In the genomic region with DNA sequence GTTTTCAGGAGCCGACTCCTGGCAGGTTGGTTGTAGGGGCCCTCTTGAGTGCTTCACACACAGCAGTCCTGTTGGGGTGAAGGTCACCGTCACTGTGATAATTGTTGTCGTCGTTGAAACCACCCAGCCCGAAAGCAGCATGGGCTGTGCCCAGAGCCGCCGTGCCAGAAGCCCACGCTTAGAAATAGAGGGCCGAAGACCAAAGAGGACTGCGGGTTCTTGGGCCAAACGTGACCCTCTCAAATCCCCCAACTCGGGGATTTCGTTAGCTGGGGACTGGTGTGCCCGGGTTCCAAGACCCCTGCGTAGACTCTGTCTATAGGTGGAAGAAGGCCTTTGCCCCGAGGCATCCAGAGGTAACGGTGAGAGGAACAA, we compare ENCODE assay signal across 9 cellular contexts. TPM values are rescaled to one million over a fixed set of nuclear protein-coding genes. Genes with fewer than 3 reads are reported as not detected.
A peak's percentile ranks its signal among the peaks of the same experiment; 100 is the strongest.
DNase-seq lines count a peak whose midpoint lies in the region; ATAC-seq, FAIRE-seq and TF ChIP-seq lines count a peak whose summit lies in the region.
"Had no signal": no experiment of that assay in that cellular context is flagged by ENCODE, and none has a peak within 500 bp of the region (broad histone marks: within the 10 kb centered on the region; RNA-seq: fewer than 3 reads in every experiment).

No MANE protein-coding gene starts in this region.

- no peak overlapping the region for H3K23ac ChIP-seq in H1 (ENCODE audit: insufficient read length)

- TF ChIP-seq EP300 in H1 (IDR thresholded peaks at IDR 0.05; ENCODE audit: borderline replicate concordance in 1 of 2, low read depth in 2 of 2, low read length in 2 of 2): no peak

- H2AFZ ChIP-seq in MM.1S (ENCODE audit: low read length) (peak overlapping the region; percentile 100), H1 (ENCODE audit: low read length) (no peak overlapping the region; the same call in 1 of the 2 replicates), neural progenitor cell (replicated peaks) (peak overlapping the region; percentile 99)

- H3K27me3 ChIP-seq in BJ (ENCODE audit: control insufficient read depth, insufficient read depth, low read length) (no peaks in the 10 kb centered on the region), MM.1S (replicated peaks; ENCODE audit: insufficient read depth, low read length) (no peaks in the 10 kb centered on the region), H1 (replicated peaks in 1 of 4; ENCODE audit: control insufficient read depth in 3 of 4, extremely low read depth in 1 of 4, insufficient read depth in 3 of 4, low read length in 3 of 4) (peaks cover 0 to 8% (median 5%) of the 10 kb centered on the region in 4 experiments; a peak in 6 of 7 replicates), neural progenitor cell (peaks cover 19% of the 10 kb centered on the region)

- H3K36me3 Mint-ChIP-seq in neural progenitor cell: no peaks in the 10 kb centered on the region

- no peaks in the 10 kb centered on the region; the same call in 1 of the 2 replicates for H3K23me2 ChIP-seq in H1 (ENCODE audit: low read depth, low read length)

- H3K4me3 Mint-ChIP-seq in neural progenitor cell: peak overlapping the region; percentile 23

- no peak for TF ChIP-seq POLR2A in H1 (IDR thresholded peaks at IDR 0.05; ENCODE audit: control extremely low read depth in 1 of 2, low read depth in 2 of 2, low read length in 2 of 2)

- H3K4me2 ChIP-seq in MM.1S (ENCODE audit: low read depth, low read length): peak overlapping the region; percentile 82; the same call in 1 of the 2 replicates
- H3K4me2 ChIP-seq in H1 (ENCODE audit: insufficient read depth in 1 of 2, low read depth in 2 of 2, low read length in 2 of 2): peak overlapping the region; percentile 45 to 66
- peak overlapping the region; percentile 82 for H3K4me2 ChIP-seq in neural progenitor cell

- H3K9me3 ChIP-seq in MM.1S (replicated peaks; ENCODE audit: insufficient read depth, low read length) (no peaks in the 10 kb centered on the region), H1 (ENCODE audit: insufficient read depth in 2 of 2, low read depth in 1 of 2, low read length in 1 of 2) (no peaks in the 10 kb centered on the region), neural progenitor cell (ENCODE audit: low read depth) (no peaks in the 10 kb centered on the region)

- no peak for TF ChIP-seq CTCF in BJ (IDR thresholded peaks at IDR 0.05; ENCODE audit: insufficient read depth, low read depth, low read length)
- no peak for TF ChIP-seq CTCF in MM.1S (IDR thresholded peaks at IDR 0.05; ENCODE audit: low read length)
- TF ChIP-seq CTCF in H1 (IDR thresholded peaks at IDR 0.05; ENCODE audit: control extremely low read depth in 1 of 3, insufficient read depth in 1 of 3, low read depth in 1 of 3, low read length in 3 of 3): no peak
- TF ChIP-seq CTCF in neural progenitor cell (IDR thresholded peaks at IDR 0.05): no peak

- H4K20me1 ChIP-seq in MM.1S (ENCODE audit: insufficient read depth, low read length): no peaks in the 10 kb centered on the region
- no peaks in the 10 kb centered on the region for H4K20me1 ChIP-seq in H1 (replicated peaks in 1 of 2; ENCODE audit: control insufficient read depth in 1 of 2, insufficient read depth in 2 of 2, low read length in 2 of 2)
- no peaks in the 10 kb centered on the region for H4K20me1 ChIP-seq in neural progenitor cell (ENCODE audit: low read depth)

- no peak overlapping the region for H3K14ac ChIP-seq in H1 (ENCODE audit: insufficient read length)

- no peak overlapping the region for H2BK12ac ChIP-seq in H1 (ENCODE audit: low read depth, low read length)

- POLR2A ChIA-PET in BJ (lab: Charles Lee) (no interaction called here), H1 (lab: Charles Lee; ENCODE audit: partially characterized antibody) (interaction anchor here (1.0 to 3.5 kb wide), 3 partner anchors 11 to 253 kb away, joined by 9 to 18 read pairs (median 12); partner anchors contain the start of genes ASB7 and LINS1)

- no peak overlapping the region for H2AK5ac ChIP-seq in H1 (ENCODE audit: low read depth, low read length)

- no peaks in the 10 kb centered on the region for H3K79me2 ChIP-seq in MM.1S (ENCODE audit: low read length)
- H3K79me2 ChIP-seq in H1 (ENCODE audit: control insufficient read depth in 1 of 2, insufficient read depth in 2 of 2, low read length in 2 of 2): no peaks in the 10 kb centered on the region
- H3K79me2 ChIP-seq in neural progenitor cell (ENCODE audit: low read depth): no peaks in the 10 kb centered on the region

- DNase-seq in BJ (ENCODE audit: low read depth) (no peak), MM.1S (no peak), H1 (ENCODE audit: low read depth in 1 of 2, low spot score in 2 of 2) (no peak), neural progenitor cell (ENCODE audit: low spot score) (no peak)

- CTCF ChIA-PET in BJ (lab: Yijun Ruan, JAX) (interaction anchor here (1.0 to 2.3 kb wide), 11 partner anchors 11 to 658 kb away, joined by 3 to 25 read pairs (median 4); partner anchors contain the start of genes ASB7 and LINS1), H1 (lab: Charles Lee; ENCODE audit: partially characterized antibody) (interaction anchor here (0.5 to 8.5 kb wide), 40 partner anchors 9 to 659 kb away, joined by 3 to 112 read pairs (median 4); partner anchors contain the start of genes ASB7 and LINS1)

- FAIRE-seq in H1 (lab: Jason Lieb, UNC): no peak
- FAIRE-seq: RCC 7860 had no signal

- no peak overlapping the region for H2BK5ac ChIP-seq in H1 (ENCODE audit: low read depth, low read length)

- peaks cover 9% of the 10 kb centered on the region for H3K27me3 Mint-ChIP-seq in neural progenitor cell (ENCODE audit: insufficient read depth, low read depth)

- H3K27ac ChIP-seq in MM.1S (ENCODE audit: low read length): no peak overlapping the region
- no peak overlapping the region for H3K27ac ChIP-seq in H1 (ENCODE audit: low read depth, low read length)
- no peak overlapping the region for H3K27ac ChIP-seq in neural progenitor cell

- no peak overlapping the region for H3K9ac ChIP-seq in MM.1S (ENCODE audit: low read length)
- no peak overlapping the region for H3K9ac ChIP-seq in H1 (replicated peaks in 1 of 4; ENCODE audit: extremely low read depth in 1 of 4, low read depth in 3 of 4, low read length in 3 of 4)
- no peak overlapping the region for H3K9ac ChIP-seq in neural progenitor cell

- H3K4me3 ChIP-seq in BJ (ENCODE audit: low read depth, low read length) (peak overlapping the region; percentile 65), MM.1S (ENCODE audit: low read length) (peak overlapping the region; percentile 92), H1 (ENCODE audit: extremely low read depth in 1 of 4, insufficient read depth in 2 of 4, low read depth in 3 of 4, low read length in 4 of 4) (peak overlapping the region in 3 of 4 experiments; percentile 64 to 95 (median 91); a peak in 4 of 8 replicates), neural progenitor cell (peak overlapping the region; percentile 73)

- no peak overlapping the region for H4K91ac ChIP-seq in H1 (replicated peaks; ENCODE audit: insufficient read length, low read length)

- H4K8ac ChIP-seq in H1 (ENCODE audit: extremely low read depth, insufficient read depth, low read length): no peak overlapping the region; the same call in 1 of the 2 replicates

- no peak overlapping the region for H4K5ac ChIP-seq in H1 (ENCODE audit: insufficient read length, low read depth, low read length)

- no peaks in the 10 kb centered on the region for H3K9me3 Mint-ChIP-seq in neural progenitor cell

- H2BK120ac ChIP-seq in H1 (replicated peaks; ENCODE audit: low read depth, low read length): no peak overlapping the region

- no peaks in the 10 kb centered on the region for H3K9me2 ChIP-seq in MM.1S (replicated peaks; ENCODE audit: insufficient read depth, low read length)

- no peak overlapping the region; the same call in 1 of the 2 replicates for H2BK15ac ChIP-seq in H1 (ENCODE audit: low read length)

- no peak for ATAC-seq in HG03520 (IDR thresholded peaks at IDR 0.05; ENCODE audit: unreplicated experiment)
- no peak for ATAC-seq in GM19463 (IDR thresholded peaks at IDR 0.05; ENCODE audit: unreplicated experiment)
- no peak for ATAC-seq in GM21526 (IDR thresholded peaks at IDR 0.05; ENCODE audit: low FRiP score, unreplicated experiment)
- no peak for ATAC-seq in GM19351 (IDR thresholded peaks at IDR 0.05; ENCODE audit: unreplicated experiment)

- H3K4me1 ChIP-seq in MM.1S (ENCODE audit: low read length) (peaks cover 5% of the 10 kb centered on the region; the same call in 1 of the 2 replicates), H1 (replicated peaks in 1 of 4; ENCODE audit: control insufficient read depth in 3 of 4, insufficient read depth in 4 of 4, low read length in 3 of 4) (peaks cover 0 to 3% (median 1%) of the 10 kb centered on the region in 4 experiments; a peak in 2 of 7 replicates), neural progenitor cell (no peaks in the 10 kb centered on the region)

- H3F3A ChIP-seq in MM.1S (ENCODE audit: insufficient read depth, low read length) (no peaks in the 10 kb centered on the region), neural progenitor cell (ENCODE audit: low read depth) (no peaks in the 10 kb centered on the region)

- H3K36me3 ChIP-seq in BJ (ENCODE audit: control insufficient read depth, insufficient read depth, low read length) (no peaks in the 10 kb centered on the region), MM.1S (replicated peaks; ENCODE audit: insufficient read depth, low read length) (no peaks in the 10 kb centered on the region), H1 (ENCODE audit: control insufficient read depth in 2 of 4, insufficient read depth in 4 of 4, low read length in 3 of 4) (no peaks in the 10 kb centered on the region; a peak in 1 of 8 replicates), neural progenitor cell (no peaks in the 10 kb centered on the region)

- no peak overlapping the region for H3K27ac Mint-ChIP-seq in neural progenitor cell

- H3K4me1 Mint-ChIP-seq in neural progenitor cell: no peaks in the 10 kb centered on the region

- H3K56ac ChIP-seq in H1 (replicated peaks; ENCODE audit: insufficient read length, low read depth, low read length): no peak overlapping the region

- 53% methylated on average over 17 of the region's 17 CpGs; no CpG with 5 or more reads in 1 of the 2 experiments for WGBS in H1 (ENCODE audit: extremely low coverage in 1 of 2, insufficient coverage in 1 of 2, insufficient read length in 1 of 2, insufficient replicate concordance in 2 of 2, low coverage in 1 of 2, low lambda C conversion rate in 2 of 2, missing lambda C conversion rate in 1 of 2), 2 experiments

- no peak overlapping the region for H3K4ac ChIP-seq in H1 (replicated peaks; ENCODE audit: insufficient read length, low read depth, low read length)

- no peak for TF ChIP-seq RAD21 in H1 (IDR thresholded peaks at IDR 0.05 in 1 of 2, conservative IDR thresholded peaks at IDR 0.05 in 1 of 2; ENCODE audit: low read depth in 2 of 2, low read length in 2 of 2)

- H3K18ac ChIP-seq in H1 (ENCODE audit: extremely low read depth, low read length): no peak overlapping the region

- no peaks in the 10 kb centered on the region for H3K79me1 ChIP-seq in H1 (ENCODE audit: low read depth, low read length)

- no peak overlapping the region for H2BK20ac ChIP-seq in H1 (ENCODE audit: low read length)

RNA-seq across cellular contexts. Expression of gene ADAMTS17, which starts 7.5 kb away (rescaled TPM):
- polyA plus RNA-seq in BJ (2011; rRNA removed) (not detected in 2 replicates), H1 (2011; rRNA removed) (0.51 and 0.89 TPM in 2 replicates)
- polyA minus RNA-seq in BJ (2011; rRNA and poly(A)+ RNA removed): not detected in 2 replicates
- 1.7 and 1.9 TPM in 2 replicates for total RNA-seq in H1 (2021; fragmentation: NEBNext Ultra II Directional; extraction: Animal tissue kit (Norgen Biotek cat#: 25700))
- 0.66 TPM for polyA plus RNA-seq in H1 (2011; cell fraction: cytosol; rRNA removed)
- 2.0 TPM for polyA plus RNA-seq in H1 (2011; cell fraction: nucleus; rRNA removed)
- 0.39 to 1.7 TPM (median 1.1 TPM) in 4 replicates for polyA plus RNA-seq in H1 (2012, experiment 1 of 2)
- 0.45 TPM for polyA plus RNA-seq in H1 (2012, experiment 2 of 2)
- polyA plus RNA-seq in H1 (2013, experiment 1 of 2): 0.85 TPM
- 0.70 TPM for polyA plus RNA-seq in H1 (2013, experiment 2 of 2)
- polyA minus RNA-seq in H1 (2011; rRNA and poly(A)+ RNA removed): 2.4 and 2.5 TPM in 2 replicates
- polyA minus RNA-seq in H1 (2011; cell fraction: cytosol; rRNA and poly(A)+ RNA removed): 1.3 TPM
- 7.8 TPM for polyA minus RNA-seq in H1 (2011; cell fraction: nucleus; rRNA and poly(A)+ RNA removed)
- 1.1 and 1.5 TPM in 2 replicates for total RNA-seq in neural progenitor cell (ENCODE audit: low replicate concordance)
